Comparison of ENCODE assay signal across 8 cellular contexts in genomic region chr6:109595998-109596397, GRCh38.
A peak's percentile ranks its signal among the peaks of the same experiment; 100 is the strongest.
DNase-seq lines count a peak whose midpoint lies in the region; ATAC-seq and TF ChIP-seq lines count a peak whose summit lies in the region.

No MANE protein-coding gene starts in this region.

- peak in 1 of 10 experiments; percentile 7 for DNase-seq in CD4-positive, alpha-beta T cell
- DNase-seq in H9: peak; percentile 40
- peak; percentile 47 for DNase-seq in RKO (ENCODE audit: low spot score)
- peak; percentile 36 for DNase-seq in foreskin melanocyte
- no peak for DNase-seq in head of caudate nucleus
- no peak for DNase-seq in central memory CD4-positive, alpha-beta T cell

- peaks cover under 1% of the 10 kb centered on the region for H3K9me3 Mint-ChIP-seq in CD4-positive, alpha-beta T cell
- H3K9me3 Mint-ChIP-seq in H9: peaks cover 10 to 16% of the 10 kb centered on the region in 2 experiments; a peak in 4 of 5 replicates
- peaks cover 13% of the 10 kb centered on the region for H3K9me3 Mint-ChIP-seq in activated T-helper 17 cell treated with anti-CD3 and anti-CD28 coated beads, Interleukin-2, amount 50 U/mL, for 72 hours

- no peak overlapping the region for H3K4me3 Mint-ChIP-seq in CD4-positive, alpha-beta T cell
- H3K4me3 Mint-ChIP-seq in H9: no peak overlapping the region
- H3K4me3 Mint-ChIP-seq in activated T-helper 17 cell treated with anti-CD3 and anti-CD28 coated beads, Interleukin-2, amount 50 U/mL, for 72 hours: no peak overlapping the region

- H2BK120ac ChIP-seq in H9 (ENCODE audit: low read depth, low read length, poor library complexity, severe bottlenecking): no peak overlapping the region

- CTCF ChIA-PET in CD4-positive, alpha-beta T cell (lab: Charles Lee): no interaction called here

- no peak overlapping the region for H4K8ac ChIP-seq in H9 (replicated peaks; ENCODE audit: insufficient read length, low read depth, low read length)

- H2BK5ac ChIP-seq in H9 (ENCODE audit: insufficient read length, low read length): no peak overlapping the region

- POLR2A ChIA-PET in CD4-positive, alpha-beta T cell (lab: Charles Lee): interaction anchor here (0.7 to 1.4 kb wide), 3 partner anchors 10 to 444 kb away, joined by 3 read pairs; no protein-coding TSS in a partner anchor

- H3K18ac ChIP-seq in H9 (ENCODE audit: insufficient read length, low read depth, low read length): no peak overlapping the region

- peaks cover 11% of the 10 kb centered on the region for H3K9me3 ChIP-seq in CD4-positive, alpha-beta T cell (ENCODE audit: control insufficient read depth, low read length)
- no peaks in the 10 kb centered on the region for H3K9me3 ChIP-seq in H9 (ENCODE audit: control insufficient read depth, low read depth, low read length)

- no peaks in the 10 kb centered on the region for H3K4me1 ChIP-seq in H9 (ENCODE audit: insufficient read depth, low read length)

- H3K79me1 ChIP-seq in H9 (ENCODE audit: insufficient read depth, low read depth, low read length, poor library complexity, severe bottlenecking): no peaks in the 10 kb centered on the region

- no peaks in the 10 kb centered on the region for H3K27me3 Mint-ChIP-seq in CD4-positive, alpha-beta T cell
- H3K27me3 Mint-ChIP-seq in H9 (ENCODE audit: low read depth): peaks cover 2% of the 10 kb centered on the region; the same call in 1 of the 2 replicates
- H3K27me3 Mint-ChIP-seq in activated T-helper 17 cell treated with anti-CD3 and anti-CD28 coated beads, Interleukin-2, amount 50 U/mL, for 72 hours: no peaks in the 10 kb centered on the region

- H2BK15ac ChIP-seq in H9 (ENCODE audit: low read depth, low read length): no peak overlapping the region

- H3K23me2 ChIP-seq in H9 (ENCODE audit: insufficient read length, low read depth, low read length, poor library complexity, severe bottlenecking): no peaks in the 10 kb centered on the region

- intact Hi-C loops in CD4-positive, alpha-beta T cell (cut with DNase I, micrococcal nuclease): loop anchor here (1.0 to 10.0 kb wide), 5 partner anchors 95 to 445 kb away; partner anchors contain the start of genes AK9 (in 2 of the 2) and FIG4 (in 2 of the 2)
- intact Hi-C loops in head of caudate nucleus (cut with DNase I): no loop called here

- H3K27ac Mint-ChIP-seq in CD4-positive, alpha-beta T cell: no peak overlapping the region
- no peak overlapping the region for H3K27ac Mint-ChIP-seq in H9
- H3K27ac Mint-ChIP-seq in activated T-helper 17 cell treated with anti-CD3 and anti-CD28 coated beads, Interleukin-2, amount 50 U/mL, for 72 hours: no peak overlapping the region

- H3T11ph ChIP-seq in H9 (ENCODE audit: low read length): no peak overlapping the region

- H4K5ac ChIP-seq in H9 (ENCODE audit: insufficient read length, low read depth, low read length): no peak overlapping the region

- no peak overlapping the region for H3K27ac ChIP-seq in CD4-positive, alpha-beta T cell (ENCODE audit: low read depth, low read length)
- H3K27ac ChIP-seq in H9 (ENCODE audit: insufficient read length, low read depth, low read length): no peak overlapping the region

- no peak overlapping the region for H4K91ac ChIP-seq in H9 (ENCODE audit: insufficient read length, low read depth, low read length)

- H2BK12ac ChIP-seq in H9 (ENCODE audit: insufficient read length, low read depth, low read length): no peak overlapping the region

- peaks cover 12% of the 10 kb centered on the region for H3K4me1 Mint-ChIP-seq in CD4-positive, alpha-beta T cell (ENCODE audit: low read depth)
- no peaks in the 10 kb centered on the region for H3K4me1 Mint-ChIP-seq in H9
- H3K4me1 Mint-ChIP-seq in activated T-helper 17 cell treated with anti-CD3 and anti-CD28 coated beads, Interleukin-2, amount 50 U/mL, for 72 hours: no peaks in the 10 kb centered on the region

- WGBS in H9 (ENCODE audit: extremely low coverage, insufficient read length, low lambda C conversion rate): no CpG with 5 or more reads among the region's 2 CpGs

- no peak overlapping the region for H3K9ac ChIP-seq in H9 (ENCODE audit: extremely low read depth, insufficient read length, low read length)

- H3K56ac ChIP-seq in H9 (ENCODE audit: insufficient read length, low read depth, low read length): no peak overlapping the region

- no peak overlapping the region for H3K14ac ChIP-seq in H9 (ENCODE audit: insufficient read depth, low read length)

- no peak overlapping the region for H3K4me2 ChIP-seq in H9 (ENCODE audit: insufficient read depth, insufficient read length, low read length)

- H2BK20ac ChIP-seq in H9 (ENCODE audit: low read depth, low read length, poor library complexity, severe bottlenecking): no peak overlapping the region

- no peaks in the 10 kb centered on the region for H4K20me1 ChIP-seq in H9 (ENCODE audit: control insufficient read depth, insufficient read depth, insufficient read length)

- ATAC-seq in CD4-positive, alpha-beta T cell (ENCODE audit: poor library complexity): peak; percentile 82
- ATAC-seq in activated T-helper 17 cell treated with anti-CD3 and anti-CD28 coated beads, Interleukin-2, amount 50 U/mL, for 72 hours (replicated peaks): no peak
- ATAC-seq in HG02798 (IDR thresholded peaks at IDR 0.05; ENCODE audit: poor library complexity, unreplicated experiment): no peak

- no peaks in the 10 kb centered on the region for H3K79me2 ChIP-seq in H9 (ENCODE audit: insufficient read depth, low read length)

- peaks cover 16% of the 10 kb centered on the region for H3K36me3 Mint-ChIP-seq in CD4-positive, alpha-beta T cell (ENCODE audit: low read depth)
- H3K36me3 Mint-ChIP-seq in H9 (ENCODE audit: insufficient read depth in 1 of 3, low read depth in 3 of 3): peaks cover 0 to 7% (median 0%) of the 10 kb centered on the region in 3 experiments; a peak in 5 of 7 replicates
- H3K36me3 Mint-ChIP-seq in activated T-helper 17 cell treated with anti-CD3 and anti-CD28 coated beads, Interleukin-2, amount 50 U/mL, for 72 hours (ENCODE audit: low read depth): no peaks in the 10 kb centered on the region

- H3K23ac ChIP-seq in H9 (ENCODE audit: insufficient read length, low read depth, low read length): no peak overlapping the region

- TF ChIP-seq CTCF in CD4-positive, alpha-beta T cell (IDR thresholded peaks at IDR 0.05): peak; percentile 45
- peak; percentile 76 for TF ChIP-seq CTCF in H9 (conservative IDR thresholded peaks at IDR 0.05)

- H3K4ac ChIP-seq in H9 (ENCODE audit: low read depth, low read length): no peak overlapping the region

- H3K27me3 ChIP-seq in CD4-positive, alpha-beta T cell (ENCODE audit: control insufficient read depth, insufficient read depth, low read length): no peaks in the 10 kb centered on the region
- H3K27me3 ChIP-seq in H9 (ENCODE audit: insufficient read depth, low read length): no peaks in the 10 kb centered on the region

- no peak overlapping the region for H2AFZ ChIP-seq in H9 (ENCODE audit: low read length)

- H2AK5ac ChIP-seq in H9 (ENCODE audit: insufficient read length, low read length): no peak overlapping the region

Comparison
In these comparisons a context has a peak if more than half of its experiments do, and no peak if none do; other contexts are left out.
1. DNase-seq: peak in H9 (single experiment), RKO (single experiment) and foreskin melanocyte (single experiment); none in head of caudate nucleus (0 of 42) and central memory CD4-positive, alpha-beta T cell (single experiment).